ENCODE assay signal across 24 cellular contexts in genomic region chr9:130344366-130344765, GRCh38.
DNase-seq lines count a peak whose midpoint lies in the region; ATAC-seq, FAIRE-seq and TF ChIP-seq lines count a peak whose summit lies in the region.
"Had no signal": no experiment of that assay in that cellular context is flagged by ENCODE, and none has a peak within 500 bp of the region (broad histone marks: within the 10 kb centered on the region; RNA-seq: fewer than 3 reads in every experiment).

No MANE protein-coding gene starts in this region.

- H4K5ac ChIP-seq in IMR-90 (ENCODE audit: low read depth, low read length): no peak overlapping the region
- H4K5ac ChIP-seq in H1 (ENCODE audit: insufficient read length, low read depth, low read length): no peak overlapping the region

- no peak overlapping the region for H4K91ac ChIP-seq in IMR-90 (ENCODE audit: insufficient read depth, low read depth, low read length)
- H4K91ac ChIP-seq in H1 (replicated peaks; ENCODE audit: insufficient read length, low read length): peak overlapping the region; percentile 97
- no peak overlapping the region for H4K91ac ChIP-seq in trophoblast cell (ENCODE audit: low read depth, low read length)

- H3K18ac ChIP-seq in IMR-90 (ENCODE audit: low read depth, low read length) (no peak overlapping the region), H1 (ENCODE audit: extremely low read depth, low read length) (no peak overlapping the region), trophoblast cell (ENCODE audit: low read length) (no peak overlapping the region)

- BruUV-seq in HepG2 (replicated peaks; lab: Mats Ljungman, UMichigan): no TSS peak
- no TSS peak for BruUV-seq in IMR-90 (replicated peaks; lab: Mats Ljungman, UMichigan)

- H3K4me2 ChIP-seq in HepG2 (ENCODE audit: low read depth, low read length): no peak overlapping the region
- H3K4me2 ChIP-seq in IMR-90 (ENCODE audit: low read depth, low read length): no peak overlapping the region
- H3K4me2 ChIP-seq in H1 (ENCODE audit: insufficient read depth in 1 of 2, low read depth in 2 of 2, low read length in 2 of 2): no peak overlapping the region
- no peak overlapping the region for H3K4me2 ChIP-seq in trophoblast cell (ENCODE audit: low read length)
- H3K4me2 ChIP-seq: A549 had no signal

- 45% methylated on average over 1 of the region's 1 CpG for WGBS in HepG2 (ENCODE audit: low lambda C conversion rate)
- no CpG with 5 or more reads among the region's 1 CpG for WGBS in right lobe of liver (ENCODE audit: insufficient coverage, low coverage, low lambda C conversion rate, missing lambda C conversion rate)
- WGBS in IMR-90 (ENCODE audit: extremely low coverage in 2 of 2, insufficient read length in 1 of 2), 2 experiments: 100% methylated on average over 1 of the region's 1 CpG; no CpG with 5 or more reads in 1 of the 2 experiments
- WGBS in H1 (ENCODE audit: extremely low coverage in 1 of 2, insufficient coverage in 1 of 2, insufficient read length in 1 of 2, insufficient replicate concordance in 2 of 2, low coverage in 1 of 2, low lambda C conversion rate in 2 of 2, missing lambda C conversion rate in 1 of 2), 2 experiments: 86 to 100% methylated on average over 1 of the region's 1 CpG
- 100% methylated on average over 1 of the region's 1 CpG for WGBS in trophoblast cell (ENCODE audit: extremely low coverage, insufficient coverage, insufficient read length)

- ATAC-seq in HepG2: no peak
- ATAC-seq in right lobe of liver: no peak
- ATAC-seq in IMR-90 (ENCODE audit: low read depth): no peak
- ATAC-seq: CD8-positive, alpha-beta T cell had no signal

- intact Hi-C loops in HepG2 (cut with micrococcal nuclease; ENCODE audit: unreplicated experiment) (no loop called here), right lobe of liver (cut with DNase I) (loop anchor here (10.0 kb wide), 3 partner anchors 80 to 230 kb away; partner anchors contain the start of gene HMCN2 (in 1 of the 2)), IMR-90 (cut with micrococcal nuclease) (no loop called here), kidney (cut with DNase I) (no loop called here)

- H3K23ac ChIP-seq in IMR-90 (ENCODE audit: low read depth, low read length): no peak overlapping the region
- no peak overlapping the region for H3K23ac ChIP-seq in H1 (ENCODE audit: insufficient read length)
- peak overlapping the region; percentile 99 for H3K23ac ChIP-seq in trophoblast cell (ENCODE audit: low read length)

- H3K14ac ChIP-seq in IMR-90 (replicated peaks; ENCODE audit: low read depth, low read length): no peak overlapping the region
- H3K14ac ChIP-seq in H1 (ENCODE audit: insufficient read length): no peak overlapping the region
- H3K14ac ChIP-seq in trophoblast cell (ENCODE audit: low read length): no peak overlapping the region

- no peak overlapping the region for H4K12ac ChIP-seq in trophoblast cell (ENCODE audit: low read depth, low read length)

- H2BK20ac ChIP-seq in IMR-90 (ENCODE audit: low read depth, low read length): no peak overlapping the region
- no peak overlapping the region for H2BK20ac ChIP-seq in H1 (ENCODE audit: low read length)

- H4K8ac ChIP-seq in IMR-90 (ENCODE audit: low read depth in 2 of 2, low read length in 2 of 2) (no peak overlapping the region), H1 (ENCODE audit: extremely low read depth, insufficient read depth, low read length) (no peak overlapping the region), trophoblast cell (ENCODE audit: low read depth, low read length) (no peak overlapping the region)

- FAIRE-seq in HepG2 (lab: Jason Lieb, UNC) (no peak), H1 (lab: Jason Lieb, UNC) (no peak), kidney (lab: Jason Lieb, UNC) (no peak)
- FAIRE-seq: A549, D721Med, G401.6, GM12891, GM18507 had no signal

- TF ChIP-seq RAD21 in HepG2 (CRISPR knock-in tag; IDR thresholded peaks at IDR 0.05) (no peak), IMR-90 (IDR thresholded peaks at IDR 0.05; ENCODE audit: low read length) (no peak), H1 (IDR thresholded peaks at IDR 0.05 in 1 of 2, conservative IDR thresholded peaks at IDR 0.05 in 1 of 2; ENCODE audit: low read depth in 2 of 2, low read length in 2 of 2) (no peak)

- no peak overlapping the region for H3K56ac ChIP-seq in IMR-90 (ENCODE audit: extremely low read depth, insufficient read depth, low read length)
- peak overlapping the region; percentile 100 for H3K56ac ChIP-seq in H1 (replicated peaks; ENCODE audit: insufficient read length, low read depth, low read length)

- no peak for DNase-seq in HepG2 (ENCODE audit: low spot score)
- no peak for DNase-seq in right lobe of liver
- DNase-seq in IMR-90: no peak
- DNase-seq in H1 (ENCODE audit: low read depth in 1 of 2, low spot score in 2 of 2): no peak
- no peak for DNase-seq in trophoblast cell
- DNase-seq in kidney: no peak
- no peak for DNase-seq in immature natural killer cell
- no peak for DNase-seq in NCI-H2196 treated with DMSO at 0.1 percent for 48 hours (lab: John Stamatoyannopoulos, UW; ENCODE audit: unreplicated experiment)
- DNase-seq: AML-193; Caco-2; Calu3; CD4-positive, alpha-beta T cell; CD8-positive, alpha-beta T cell; DMS79 treated with DMSO at 0.1 percent for 48 hours; GF-D8 had no signal

- H2AK5ac ChIP-seq in IMR-90 (ENCODE audit: low read depth, low read length): 0 out of 2 replicates have a peak overlapping the region, but pooled peaks have one; percentile 27
- peak overlapping the region; percentile 99 for H2AK5ac ChIP-seq in H1 (ENCODE audit: low read depth, low read length)
- H2AK5ac ChIP-seq in trophoblast cell (ENCODE audit: low read length): no peak overlapping the region

- H3K27ac ChIP-seq in HepG2 (ENCODE audit: extremely low read length, insufficient read depth, low read length): no peak overlapping the region
- H3K27ac ChIP-seq in right lobe of liver: no peak overlapping the region
- H3K27ac ChIP-seq in IMR-90 (ENCODE audit: insufficient read depth, low read length): no peak overlapping the region
- H3K27ac ChIP-seq in H1 (ENCODE audit: low read depth, low read length): no peak overlapping the region
- H3K27ac ChIP-seq in trophoblast cell (ENCODE audit: low read depth, low read length): no peak overlapping the region
- no peak overlapping the region for H3K27ac ChIP-seq in kidney (ENCODE audit: low read depth in 2 of 2, low read length in 2 of 2)
- H3K27ac ChIP-seq: 22Rv1, A549, C4-2B had no signal

- H2BK120ac ChIP-seq in IMR-90 (ENCODE audit: low read depth, low read length) (no peak overlapping the region), H1 (replicated peaks; ENCODE audit: low read depth, low read length) (peak overlapping the region; percentile 61), trophoblast cell (ENCODE audit: insufficient read depth, low read length, poor library complexity) (no peak overlapping the region)

- no peak overlapping the region for H2AK9ac ChIP-seq in IMR-90 (replicated peaks; ENCODE audit: low read depth, low read length, poor library complexity)

- H3K4ac ChIP-seq in IMR-90 (ENCODE audit: low read depth, low read length): no peak overlapping the region
- H3K4ac ChIP-seq in H1 (replicated peaks; ENCODE audit: insufficient read length, low read depth, low read length): peak overlapping the region; percentile 57
- H3K4ac ChIP-seq in trophoblast cell (ENCODE audit: low read depth, low read length): no peak overlapping the region

- H3K4me1 ChIP-seq in HepG2 (ENCODE audit: insufficient read depth, low read length) (no peaks in the 10 kb centered on the region), right lobe of liver (no peaks in the 10 kb centered on the region), IMR-90 (ENCODE audit: control insufficient read depth, insufficient read depth, low read length) (no peaks in the 10 kb centered on the region), H1 (replicated peaks in 1 of 4; ENCODE audit: control insufficient read depth in 3 of 4, insufficient read depth in 4 of 4, low read length in 3 of 4) (peaks cover 0 to 12% (median 6%) of the 10 kb centered on the region in 4 experiments; a peak in 4 of 7 replicates), trophoblast cell (ENCODE audit: control insufficient read depth in 1 of 2, insufficient read depth in 2 of 2, low read length in 2 of 2) (no peaks in the 10 kb centered on the region), kidney (ENCODE audit: control insufficient read depth in 1 of 2, insufficient read depth in 1 of 2, low read depth in 1 of 2, low read length in 2 of 2) (peaks cover 0 to 2% of the 10 kb centered on the region in 2 donors)
- H3K4me1 ChIP-seq: A549, Caco-2 had no signal

- H3K9ac ChIP-seq in HepG2 (ENCODE audit: insufficient read depth, low read depth, low read length) (no peak overlapping the region), IMR-90 (ENCODE audit: low read depth, low read length) (no peak overlapping the region), H1 (replicated peaks in 1 of 4; ENCODE audit: extremely low read depth in 1 of 4, low read depth in 3 of 4, low read length in 3 of 4) (no peak overlapping the region), trophoblast cell (ENCODE audit: low read length) (no peak overlapping the region), kidney (ENCODE audit: low read length in 2 of 2) (no peak overlapping the region)

- H2BK12ac ChIP-seq in H1 (ENCODE audit: low read depth, low read length) (peak overlapping the region; percentile 56; the same call in 1 of the 2 replicates), trophoblast cell (ENCODE audit: low read length) (no peak overlapping the region)

- CTCF ChIA-PET in HepG2 (lab: Yijun Ruan, JAX; ENCODE audit: low intra/inter-chr PET ratio, low total read pairs) (interaction anchor here (1.8 kb wide), 1 partner anchor 237 kb away, joined by 4 read pairs; no protein-coding TSS in a partner anchor), IMR-90 (lab: Yijun Ruan, JAX) (no interaction called here), H1 (lab: Charles Lee; ENCODE audit: partially characterized antibody) (interaction anchor here (0.7 to 6.1 kb wide), 12 partner anchors 10 to 237 kb away, joined by 3 to 63 read pairs (median 7); no protein-coding TSS in a partner anchor)

- H3K9me3 ChIP-seq in HepG2 (ENCODE audit: low read length) (no peaks in the 10 kb centered on the region), right lobe of liver (no peaks in the 10 kb centered on the region), IMR-90 (ENCODE audit: control insufficient read depth, insufficient read depth, low read length) (no peaks in the 10 kb centered on the region), H1 (ENCODE audit: insufficient read depth in 2 of 2, low read depth in 1 of 2, low read length in 1 of 2) (no peaks in the 10 kb centered on the region), trophoblast cell (ENCODE audit: insufficient read depth, low read depth, low read length) (peaks cover 8% of the 10 kb centered on the region), kidney (ENCODE audit: control insufficient read depth in 1 of 2, low read length in 2 of 2) (no peaks in the 10 kb centered on the region)
- H3K9me3 ChIP-seq: A549; BLaER1 treated with 17β-estradiol and CSF1 and Interleukin-3, amounts not matched to agents 10 nM and 100 nM; Caco-2 had no signal

- H3K23me2 ChIP-seq in H1 (ENCODE audit: low read depth, low read length): peaks cover 15% of the 10 kb centered on the region

- H3K79me1 ChIP-seq in IMR-90 (ENCODE audit: low read depth in 1 of 2, low read length in 2 of 2): no peaks in the 10 kb centered on the region
- H3K79me1 ChIP-seq in H1 (ENCODE audit: low read depth, low read length): peaks cover 10% of the 10 kb centered on the region
- no peaks in the 10 kb centered on the region for H3K79me1 ChIP-seq in trophoblast cell (ENCODE audit: low read length)

- H3K36me3 Mint-ChIP-seq in immature natural killer cell: no peaks in the 10 kb centered on the region
- H3K36me3 Mint-ChIP-seq: CD8-positive, alpha-beta T cell had no signal

- dilution Hi-C loops in IMR-90 (cut with HindIII; ENCODE audit: low sequenced_read_pairs, unreplicated experiment): no loop called here

- H2AFZ ChIP-seq in HepG2 (ENCODE audit: low read length): no peak overlapping the region
- H2AFZ ChIP-seq in IMR-90 (replicated peaks; ENCODE audit: low read length, poor library complexity): no peak overlapping the region
- H2AFZ ChIP-seq in H1 (ENCODE audit: low read length): no peak overlapping the region
- no peak overlapping the region for H2AFZ ChIP-seq in trophoblast cell (ENCODE audit: insufficient read depth, low read length, poor library complexity)

- H3K4me3 ChIP-seq in HepG2 (replicated peaks in 1 of 3; ENCODE audit: insufficient read depth in 1 of 3, low read depth in 2 of 3, low read length in 3 of 3) (no peak overlapping the region), right lobe of liver (no peak overlapping the region), IMR-90 (ENCODE audit: insufficient read depth, low read depth, low read length) (no peak overlapping the region), H1 (ENCODE audit: extremely low read depth in 1 of 4, insufficient read depth in 2 of 4, low read depth in 3 of 4, low read length in 4 of 4) (no peak overlapping the region), trophoblast cell (ENCODE audit: low read depth, low read length) (no peak overlapping the region), kidney (ENCODE audit: low read length in 2 of 2) (no peak overlapping the region)
- H3K4me3 ChIP-seq: A549; BLaER1 treated with 17β-estradiol and CSF1 and Interleukin-3, amounts not matched to agents 10 nM and 100 nM had no signal

- no peak for TF ChIP-seq POLR2A in HepG2 (IDR thresholded peaks at IDR 0.05; ENCODE audit: insufficient read depth in 1 of 2, low read depth in 2 of 2, low read length in 2 of 2)
- TF ChIP-seq POLR2A in right lobe of liver (IDR thresholded peaks at IDR 0.05): no peak
- TF ChIP-seq POLR2A in IMR-90 (IDR thresholded peaks at IDR 0.05; ENCODE audit: low read depth, low read length): no peak
- TF ChIP-seq POLR2A in H1 (IDR thresholded peaks at IDR 0.05; ENCODE audit: control extremely low read depth in 1 of 2, low read depth in 2 of 2, low read length in 2 of 2): no peak

- H3K4me1 Mint-ChIP-seq in immature natural killer cell: no peaks in the 10 kb centered on the region
- H3K4me1 Mint-ChIP-seq: B cell had no signal

- H3K79me2 ChIP-seq in HepG2 (ENCODE audit: insufficient read depth, low read length) (no peaks in the 10 kb centered on the region), H1 (ENCODE audit: control insufficient read depth in 1 of 2, insufficient read depth in 2 of 2, low read length in 2 of 2) (0 out of 4 replicates have a peak, but pooled peaks cover 0 to 3% of the 10 kb centered on the region in 2 experiments), trophoblast cell (ENCODE audit: control insufficient read depth, insufficient read depth, low read length, poor library complexity) (no peaks in the 10 kb centered on the region)

- no peak overlapping the region for H3K4me3 Mint-ChIP-seq in immature natural killer cell
- H3K4me3 Mint-ChIP-seq: B cell; CD4-positive, alpha-beta T cell; CD8-positive, alpha-beta T cell had no signal

- H4K20me1 ChIP-seq in HepG2 (ENCODE audit: insufficient read depth, low read length) (no peaks in the 10 kb centered on the region), IMR-90 (ENCODE audit: insufficient read depth, low read length) (peaks cover 5% of the 10 kb centered on the region; the same call in 1 of the 2 replicates), H1 (replicated peaks in 1 of 2; ENCODE audit: control insufficient read depth in 1 of 2, insufficient read depth in 2 of 2, low read length in 2 of 2) (peaks cover 0 to 17% of the 10 kb centered on the region in 2 experiments)

- H3K27ac Mint-ChIP-seq in immature natural killer cell: no peak overlapping the region
- H3K27ac Mint-ChIP-seq: B cell; CD4-positive, alpha-beta T cell; CD8-positive, alpha-beta T cell had no signal

- H3K9me1 ChIP-seq in IMR-90 (ENCODE audit: insufficient read depth, low read length): peaks cover 9% of the 10 kb centered on the region; the same call in 1 of the 2 replicates

- no peak overlapping the region for H2BK15ac ChIP-seq in IMR-90 (ENCODE audit: low read depth, low read length)
- peak overlapping the region; percentile 94; the same call in 1 of the 2 replicates for H2BK15ac ChIP-seq in H1 (ENCODE audit: low read length)

- POLR2A ChIA-PET in HepG2 (lab: Yijun Ruan, JAX): no interaction called here
- POLR2A ChIA-PET in IMR-90 (lab: Charles Lee; ENCODE audit: unreplicated experiment): no interaction called here
- POLR2A ChIA-PET in H1 (lab: Charles Lee; ENCODE audit: partially characterized antibody): no interaction called here

- in situ Hi-C loops in HepG2 (cut with HindIII; ENCODE audit: extremely low pct_ligation_motif_present, low pct_unique_long_range_greater_than_20kb) (loop anchor here (10.0 kb wide), 1 partner anchor 230 kb away; no protein-coding TSS in a partner anchor), IMR-90 (cut with MboI; ENCODE audit: low sequenced_read_pairs) (no loop called here)

- H2BK5ac ChIP-seq in IMR-90 (ENCODE audit: low read depth, low read length, poor library complexity, severe bottlenecking): peak overlapping the region; percentile 91
- peak overlapping the region; percentile 57; the same call in 1 of the 2 replicates for H2BK5ac ChIP-seq in H1 (ENCODE audit: low read depth, low read length)
- H2BK5ac ChIP-seq in trophoblast cell (ENCODE audit: low read depth, low read length, poor library complexity): no peak overlapping the region

- no peaks in the 10 kb centered on the region for H3K9me3 Mint-ChIP-seq in immature natural killer cell
- H3K9me3 Mint-ChIP-seq: CD4-positive, alpha-beta T cell; CD8-positive, alpha-beta T cell had no signal

- TF ChIP-seq CTCF in HepG2 (CRISPR knock-in tag; IDR thresholded peaks at IDR 0.05): no peak
- no peak for TF ChIP-seq CTCF in right lobe of liver (IDR thresholded peaks at IDR 0.05)
- TF ChIP-seq CTCF in IMR-90 (conservative IDR thresholded peaks at IDR 0.05; ENCODE audit: low read depth, low read length): no peak
- no peak for TF ChIP-seq CTCF in H1 (IDR thresholded peaks at IDR 0.05; ENCODE audit: control extremely low read depth in 1 of 3, insufficient read depth in 1 of 3, low read depth in 1 of 3, low read length in 3 of 3)
- no peak for TF ChIP-seq CTCF in kidney (IDR thresholded peaks at IDR 0.05; ENCODE audit: borderline replicate concordance, extremely low read depth, insufficient read depth)

- TF ChIP-seq EP300 in HepG2 (IDR thresholded peaks at IDR 0.05; ENCODE audit: low read depth in 2 of 2, low read length in 2 of 2) (no peak), HepG2 (CRISPR knock-in tag; IDR thresholded peaks at IDR 0.05; ENCODE audit: borderline replicate concordance) (no peak), H1 (IDR thresholded peaks at IDR 0.05; ENCODE audit: borderline replicate concordance in 1 of 2, low read depth in 2 of 2, low read length in 2 of 2) (no peak)

- H3K36me3 ChIP-seq in HepG2 (replicated peaks in 1 of 2; ENCODE audit: control insufficient read depth in 1 of 2, insufficient read depth in 2 of 2, low read length in 2 of 2): no peaks in the 10 kb centered on the region
- H3K36me3 ChIP-seq in right lobe of liver: no peaks in the 10 kb centered on the region
- H3K36me3 ChIP-seq in IMR-90 (ENCODE audit: control insufficient read depth, insufficient read depth, low read length): no peaks in the 10 kb centered on the region
- no peaks in the 10 kb centered on the region; a peak in 1 of 8 replicates for H3K36me3 ChIP-seq in H1 (ENCODE audit: control insufficient read depth in 2 of 4, insufficient read depth in 4 of 4, low read length in 3 of 4)
- no peaks in the 10 kb centered on the region for H3K36me3 ChIP-seq in trophoblast cell (ENCODE audit: control insufficient read depth in 1 of 2, insufficient read depth in 2 of 2, low read length in 2 of 2)
- no peaks in the 10 kb centered on the region for H3K36me3 ChIP-seq in kidney (ENCODE audit: control insufficient read depth in 1 of 2, insufficient read depth in 2 of 2, low read length in 2 of 2)
- H3K36me3 ChIP-seq: BLaER1 treated with 17β-estradiol and CSF1 and Interleukin-3, amounts not matched to agents 10 nM and 100 nM had no signal

- peaks cover 0 to 1% of the 10 kb centered on the region in 2 experiments; a peak in 2 of 5 replicates for H3K27me3 ChIP-seq in HepG2 (ENCODE audit: control insufficient read depth in 1 of 2, insufficient read depth in 2 of 2, low read length in 2 of 2)
- H3K27me3 ChIP-seq in right lobe of liver: no peaks in the 10 kb centered on the region
- peaks cover 26% of the 10 kb centered on the region; the same call in 1 of the 2 replicates for H3K27me3 ChIP-seq in IMR-90 (ENCODE audit: control insufficient read depth, insufficient read depth, low read length)
- H3K27me3 ChIP-seq in H1 (replicated peaks in 1 of 4; ENCODE audit: control insufficient read depth in 3 of 4, extremely low read depth in 1 of 4, insufficient read depth in 3 of 4, low read length in 3 of 4): no peaks in the 10 kb centered on the region
- H3K27me3 ChIP-seq in trophoblast cell (ENCODE audit: insufficient read depth, low read length): no peaks in the 10 kb centered on the region
- H3K27me3 ChIP-seq: BLaER1 treated with 17β-estradiol and CSF1 and Interleukin-3, amounts not matched to agents 10 nM and 100 nM had no signal

- peaks cover 0 to 2% (median 2%) of the 10 kb centered on the region in 3 donors for H3K27me3 Mint-ChIP-seq in immature natural killer cell (ENCODE audit: low read depth in 3 of 3)
- H3K27me3 Mint-ChIP-seq: B cell; CD4-positive, alpha-beta T cell had no signal

Comparison
In these comparisons a context has a peak if more than half of its experiments do, and no peak if none do; other contexts are left out.
1. intact Hi-C loops: an anchor here in right lobe of liver (10.0 kb wide); none called in HepG2, IMR-90 and kidney.